10 cellular contexts compared by ENCODE assay signal in genomic region chr18:14189858-14190257, GRCh38. TPM values are rescaled to one million over a fixed set of nuclear protein-coding genes. Genes with fewer than 3 reads are reported as not detected.
DNase-seq lines count a peak whose midpoint lies in the region; ATAC-seq lines count a peak whose summit lies in the region.
"Had no signal": no experiment of that assay in that cellular context is flagged by ENCODE, and none has a peak within 500 bp of the region (broad histone marks: within the 10 kb centered on the region; RNA-seq: fewer than 3 reads in every experiment).

No MANE protein-coding gene starts in this region.

- ATAC-seq in HG03097 (IDR thresholded peaks at IDR 0.05; ENCODE audit: low FRiP score, unreplicated experiment) (peak; percentile 59), HG03045 (IDR thresholded peaks at IDR 0.05; ENCODE audit: unreplicated experiment) (no peak), GM21528 (IDR thresholded peaks at IDR 0.05; ENCODE audit: low FRiP score, unreplicated experiment) (no peak)

- H3K4me1 Mint-ChIP-seq in activated CD4-positive, alpha-beta memory T cell treated with anti-CD3 and anti-CD28 coated beads, Interleukin-2, amount 10 ng/mL, durations not matched to agents 7 days and 5 days: peaks cover 34% of the 10 kb centered on the region
- H3K4me1 Mint-ChIP-seq: immature natural killer cell had no signal

- CTCF ChIA-PET in activated CD4-positive, alpha-beta memory T cell treated with anti-CD3 and anti-CD28 coated beads, Interleukin-2, amount 10 ng/mL, durations not matched to agents 7 days and 5 days (lab: Charles Lee): no interaction called here

- H3K36me3 Mint-ChIP-seq in activated CD4-positive, alpha-beta memory T cell treated with anti-CD3 and anti-CD28 coated beads, Interleukin-2, amount 10 ng/mL, durations not matched to agents 7 days and 5 days (ENCODE audit: low read depth): peaks cover 15% of the 10 kb centered on the region

- POLR2A ChIA-PET in activated CD4-positive, alpha-beta memory T cell treated with anti-CD3 and anti-CD28 coated beads, Interleukin-2, amount 10 ng/mL, durations not matched to agents 7 days and 5 days (lab: Charles Lee): no interaction called here

- DNase-seq in GM04504 (ENCODE audit: low read depth): peak; percentile 1
- no peak for DNase-seq in activated CD4-positive, alpha-beta memory T cell treated with anti-CD3 and anti-CD28 coated beads, Interleukin-2, amount 10 ng/mL, durations not matched to agents 7 days and 5 days
- peak; percentile 11 to 84 for DNase-seq in lung microvascular endothelial cell (ENCODE audit: low read depth in 2 of 2)
- DNase-seq in amygdala (lab: John Stamatoyannopoulos, UW): no peak
- DNase-seq: immature natural killer cell, KG1, NCI-H345 had no signal

- H3K27me3 Mint-ChIP-seq in activated CD4-positive, alpha-beta memory T cell treated with anti-CD3 and anti-CD28 coated beads, Interleukin-2, amount 10 ng/mL, durations not matched to agents 7 days and 5 days: no peaks in the 10 kb centered on the region

- no peaks in the 10 kb centered on the region for H3K9me3 Mint-ChIP-seq in activated CD4-positive, alpha-beta memory T cell treated with anti-CD3 and anti-CD28 coated beads, Interleukin-2, amount 10 ng/mL, durations not matched to agents 7 days and 5 days
- H3K9me3 Mint-ChIP-seq: immature natural killer cell had no signal

- H3K27ac Mint-ChIP-seq in activated CD4-positive, alpha-beta memory T cell treated with anti-CD3 and anti-CD28 coated beads, Interleukin-2, amount 10 ng/mL, durations not matched to agents 7 days and 5 days: peak overlapping the region; percentile 76
- H3K27ac Mint-ChIP-seq: immature natural killer cell had no signal

- no peak overlapping the region for H3K4me3 Mint-ChIP-seq in activated CD4-positive, alpha-beta memory T cell treated with anti-CD3 and anti-CD28 coated beads, Interleukin-2, amount 10 ng/mL, durations not matched to agents 7 days and 5 days
- H3K4me3 Mint-ChIP-seq: immature natural killer cell had no signal

RNA-seq across cellular contexts. Expression of gene ZNF519, which starts 57.6 kb away (rescaled TPM):
- 10 to 100 TPM in 1 of 2 experiments, 1 to 10 TPM in 1; 9.1 to 11.1 TPM for total RNA-seq in activated CD4-positive, alpha-beta memory T cell treated with anti-CD3 and anti-CD28 coated beads, Interleukin-2, amount 10 ng/mL, durations not matched to agents 7 days and 5 days
- total RNA-seq in lung microvascular endothelial cell: 1.4 and 2.2 TPM in 2 replicates

Comparison
In these comparisons a context has a peak if more than half of its experiments do, and no peak if none do; other contexts are left out.
1. DNase-seq: peak in GM04504 (single experiment) and lung microvascular endothelial cell (2 of 2); none in activated CD4-positive, alpha-beta memory T cell treated with anti-CD3 and anti-CD28 coated beads, Interleukin-2, amount 10 ng/mL, durations not matched to agents 7 days and 5 days (single experiment) and amygdala (0 of 56).